10 cellular contexts compared by ENCODE assay signal in the genomic region with DNA sequence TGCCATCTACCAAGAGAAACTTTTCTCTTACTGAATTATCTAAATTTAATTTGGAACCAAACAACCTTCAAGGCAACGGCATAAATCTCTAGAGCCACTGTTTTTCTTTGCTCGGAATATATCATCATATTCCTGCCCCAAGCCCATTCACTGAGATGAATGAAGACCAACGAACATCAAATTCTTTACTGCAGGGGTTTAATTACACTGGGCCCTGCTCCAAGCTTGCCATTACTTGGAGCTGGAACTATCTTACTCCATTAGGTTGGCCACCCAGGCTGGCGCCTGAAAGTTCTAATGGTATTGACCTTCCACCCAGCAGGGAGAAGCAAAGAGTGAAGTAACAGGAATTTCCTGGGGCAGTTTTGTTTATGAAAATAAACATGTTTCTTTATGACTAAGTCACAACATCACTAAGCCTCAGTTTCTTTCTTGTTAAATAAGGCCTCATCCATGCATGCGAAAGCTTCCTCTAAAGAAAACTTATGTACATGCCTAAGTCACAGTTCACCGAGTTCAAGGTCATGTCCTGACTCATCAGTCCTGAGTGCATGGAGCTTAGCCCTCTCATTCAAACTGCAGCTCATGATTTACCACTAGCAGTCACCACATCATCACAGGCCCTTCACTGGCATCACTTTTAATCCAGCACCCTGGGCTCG. TPM values are rescaled to one million over a fixed set of nuclear protein-coding genes. Genes with fewer than 3 reads are reported as not detected.
DNase-seq lines count a peak whose midpoint lies in the region; ATAC-seq, FAIRE-seq and TF ChIP-seq lines count a peak whose summit lies in the region.
"Had no signal": no experiment of that assay in that cellular context is flagged by ENCODE, and none has a peak within 500 bp of the region (broad histone marks: within the 10 kb centered on the region; RNA-seq: fewer than 3 reads in every experiment).

No MANE protein-coding gene starts in this region.

- peak; percentile 73 for DNase-seq in RPMI7951 (ENCODE audit: low read depth)
- DNase-seq in HepG2 (ENCODE audit: low spot score) = peak; percentile 42
- DNase-seq in activated naive CD8-positive, alpha-beta T cell treated with anti-CD3 and anti-CD28 coated beads, Interleukin-2, amount 50 U/mL, for 24 hours = no peak
- no peak for DNase-seq in glutamatergic neuron
- DNase-seq in mucosa of gallbladder (ENCODE audit: low spot score) = no peak
- no peak for DNase-seq in NCI-H524 treated with DMSO at 0.1 percent for 48 hours (lab: John Stamatoyannopoulos, UW)
- DNase-seq: SHP77 had no signal

- no peak for TF ChIP-seq RAD21 in HepG2 (CRISPR knock-in tag; IDR thresholded peaks at IDR 0.05)

- 80% methylated on average over 7 of the region's 7 CpGs for WGBS in HepG2 (ENCODE audit: low lambda C conversion rate)

- H3K27me3 ChIP-seq in HepG2 (ENCODE audit: control insufficient read depth in 1 of 2, insufficient read depth in 2 of 2, low read length in 2 of 2) = no peaks in the 10 kb centered on the region

- H3K79me2 ChIP-seq in HepG2 (ENCODE audit: insufficient read depth, low read length) = no peaks in the 10 kb centered on the region

- intact Hi-C loops in HepG2 (cut with micrococcal nuclease; ENCODE audit: unreplicated experiment) = loop anchor here (10.0 kb wide), 1 partner anchor 69 kb away; no protein-coding TSS in a partner anchor

- no peak overlapping the region for H3K27ac Mint-ChIP-seq in activated naive CD8-positive, alpha-beta T cell treated with anti-CD3 and anti-CD28 coated beads, Interleukin-2, amount 50 U/mL, for 24 hours
- no peak overlapping the region for H3K27ac Mint-ChIP-seq in glutamatergic neuron (ENCODE audit: unreplicated experiment)

- H2AFZ ChIP-seq in HepG2 (ENCODE audit: low read length) = no peak overlapping the region

- H3K27me3 Mint-ChIP-seq in activated naive CD8-positive, alpha-beta T cell treated with anti-CD3 and anti-CD28 coated beads, Interleukin-2, amount 50 U/mL, for 24 hours = no peaks in the 10 kb centered on the region
- H3K27me3 Mint-ChIP-seq in glutamatergic neuron (ENCODE audit: unreplicated experiment) = no peaks in the 10 kb centered on the region

- peaks cover 32% of the 10 kb centered on the region for H3K4me1 ChIP-seq in HepG2 (ENCODE audit: insufficient read depth, low read length)

- H3K4me1 Mint-ChIP-seq in activated naive CD8-positive, alpha-beta T cell treated with anti-CD3 and anti-CD28 coated beads, Interleukin-2, amount 50 U/mL, for 24 hours = peaks cover 9% of the 10 kb centered on the region
- no peaks in the 10 kb centered on the region for H3K4me1 Mint-ChIP-seq in glutamatergic neuron (ENCODE audit: low read depth, unreplicated experiment)

- no TSS peak for BruUV-seq in HepG2 (replicated peaks; lab: Mats Ljungman, UMichigan)

- POLR2A ChIA-PET in HepG2 (lab: Yijun Ruan, JAX) = interaction anchor here (0.9 to 2.1 kb wide), 6 partner anchors 42 to 158 kb away, joined by 3 to 7 read pairs (median 4); a partner anchor contains a TSS

- in situ Hi-C loops in HepG2 (cut with HindIII; ENCODE audit: extremely low pct_ligation_motif_present, low pct_unique_long_range_greater_than_20kb) = no loop called here

- peak; percentile 54 for FAIRE-seq in HepG2 (lab: Jason Lieb, UNC)
- FAIRE-seq: endometrium had no signal

- CTCF ChIA-PET in HepG2 (lab: Yijun Ruan, JAX; ENCODE audit: low intra/inter-chr PET ratio, low total read pairs) = no interaction called here

- H3K9me3 ChIP-seq in HepG2 (ENCODE audit: low read length) = no peaks in the 10 kb centered on the region

- H3K36me3 ChIP-seq in HepG2 (replicated peaks in 1 of 2; ENCODE audit: control insufficient read depth in 1 of 2, insufficient read depth in 2 of 2, low read length in 2 of 2) = peaks cover 4 to 16% of the 10 kb centered on the region in 2 experiments; a peak in 3 of 5 replicates

- no peak overlapping the region for H3K9ac ChIP-seq in HepG2 (ENCODE audit: insufficient read depth, low read depth, low read length)

- H3K4me3 ChIP-seq in HepG2 (replicated peaks in 1 of 3; ENCODE audit: insufficient read depth in 1 of 3, low read depth in 2 of 3, low read length in 3 of 3) = no peak overlapping the region

- H3K36me3 Mint-ChIP-seq in activated naive CD8-positive, alpha-beta T cell treated with anti-CD3 and anti-CD28 coated beads, Interleukin-2, amount 50 U/mL, for 24 hours (ENCODE audit: low read depth) = peaks cover 17% of the 10 kb centered on the region
- no peaks in the 10 kb centered on the region for H3K36me3 Mint-ChIP-seq in glutamatergic neuron (ENCODE audit: unreplicated experiment)

- H3K9me3 Mint-ChIP-seq in activated naive CD8-positive, alpha-beta T cell treated with anti-CD3 and anti-CD28 coated beads, Interleukin-2, amount 50 U/mL, for 24 hours = no peaks in the 10 kb centered on the region
- H3K9me3 Mint-ChIP-seq in glutamatergic neuron (ENCODE audit: unreplicated experiment) = no peaks in the 10 kb centered on the region

- TF ChIP-seq EP300 in HepG2 (IDR thresholded peaks at IDR 0.05; ENCODE audit: low read depth in 2 of 2, low read length in 2 of 2) (no peak), HepG2 (CRISPR knock-in tag; IDR thresholded peaks at IDR 0.05; ENCODE audit: borderline replicate concordance) (no peak)

- TF ChIP-seq POLR2A in HepG2 (IDR thresholded peaks at IDR 0.05; ENCODE audit: insufficient read depth in 1 of 2, low read depth in 2 of 2, low read length in 2 of 2) = no peak

- ATAC-seq in GM18861 (IDR thresholded peaks at IDR 0.05; ENCODE audit: unreplicated experiment) (peak; percentile 56), HG02759 (IDR thresholded peaks at IDR 0.05; ENCODE audit: unreplicated experiment) (peak; percentile 74), HepG2 (no peak; the same call in 2 of the 3 replicates)
- ATAC-seq in activated naive CD8-positive, alpha-beta T cell treated with anti-CD3 and anti-CD28 coated beads, Interleukin-2, amount 50 U/mL, for 24 hours = no peak

- no peak overlapping the region for H3K4me3 Mint-ChIP-seq in activated naive CD8-positive, alpha-beta T cell treated with anti-CD3 and anti-CD28 coated beads, Interleukin-2, amount 50 U/mL, for 24 hours
- no peak overlapping the region for H3K4me3 Mint-ChIP-seq in glutamatergic neuron (ENCODE audit: unreplicated experiment)

- no peak overlapping the region for H3K4me2 ChIP-seq in HepG2 (ENCODE audit: low read depth, low read length)

- no peak for TF ChIP-seq CTCF in HepG2 (CRISPR knock-in tag; IDR thresholded peaks at IDR 0.05)
- TF ChIP-seq CTCF in glutamatergic neuron (IDR thresholded peaks at IDR 0.05; ENCODE audit: partially characterized antibody, unreplicated experiment) = no peak

- no peak overlapping the region for H3K27ac ChIP-seq in HepG2 (ENCODE audit: extremely low read length, insufficient read depth, low read length)

- no peaks in the 10 kb centered on the region for H4K20me1 ChIP-seq in HepG2 (ENCODE audit: insufficient read depth, low read length)

RNA-seq across cellular contexts. Expression of a gene that starts 42.0 kb away (rescaled TPM):
- total RNA-seq in RPMI7951 (2014; rRNA removed; shearing (Covaris generic)) = 53.6 and 70.4 TPM in 2 replicates
- total RNA-seq in HepG2 (2016; rRNA removed; fragmentation: Illumina TruSeq; extraction: Trizol) = 74.8 and 95.6 TPM in 2 replicates
- total RNA-seq in HepG2 (2016; cell fraction: cytosol; rRNA removed; fragmentation: Illumina TruSeq; extraction: Trizol; ENCODE audit: low read depth) = 91.2 and 103 TPM in 2 replicates
- total RNA-seq in HepG2 (2016; cell fraction: insoluble cytoplasmic fraction; rRNA removed; fragmentation: Illumina TruSeq; extraction: Trizol) = 76.8 and 94.9 TPM in 2 replicates
- total RNA-seq in HepG2 (2016; cell fraction: membrane; rRNA removed; fragmentation: Illumina TruSeq; extraction: Trizol) = 149 and 166 TPM in 2 replicates
- 25.8 and 31.4 TPM in 2 replicates for total RNA-seq in HepG2 (2016; cell fraction: nucleus; rRNA removed; fragmentation: Illumina TruSeq; extraction: Trizol)
- polyA plus RNA-seq in HepG2 (2011; rRNA removed) = 70.4 and 89.4 TPM in 2 replicates
- 49.3 and 62.9 TPM in 2 replicates for polyA plus RNA-seq in HepG2 (2011; cell fraction: cytosol; rRNA removed)
- polyA plus RNA-seq in HepG2 (2011; cell fraction: nucleus; rRNA removed) = 10.9 and 14.2 TPM in 2 replicates
- polyA plus RNA-seq in HepG2 (2012) = 59.2 and 62.8 TPM in 2 replicates
- 138 and 184 TPM in 2 replicates for polyA plus RNA-seq in HepG2 (2016; cell fraction: cytosol; fragmentation: Illumina TruSeq; extraction: Trizol; ENCODE audit: low read depth)
- polyA plus RNA-seq in HepG2 (2016; cell fraction: insoluble cytoplasmic fraction; fragmentation: Illumina TruSeq; extraction: Trizol; ENCODE audit: low read depth) = 106 and 114 TPM in 2 replicates
- 159 and 184 TPM in 2 replicates for polyA plus RNA-seq in HepG2 (2016; cell fraction: membrane; fragmentation: Illumina TruSeq; extraction: Trizol; ENCODE audit: low read depth)
- 52.6 and 58.6 TPM in 2 replicates for polyA plus RNA-seq in HepG2 (2016; cell fraction: nucleus; fragmentation: Illumina TruSeq; extraction: Trizol; ENCODE audit: insufficient read depth, low read depth)
- 27.8 and 41.1 TPM in 2 replicates for polyA minus RNA-seq in HepG2 (2011; rRNA and poly(A)+ RNA removed; ENCODE audit: low replicate concordance)
- 13.3 and 15.2 TPM in 2 replicates for polyA minus RNA-seq in HepG2 (2011; cell fraction: cytosol; rRNA and poly(A)+ RNA removed)
- polyA minus RNA-seq in HepG2 (2011; cell fraction: nucleus; rRNA and poly(A)+ RNA removed) = 9.3 and 13.2 TPM in 2 replicates
- 37.0 TPM for total RNA-seq in glutamatergic neuron (ENCODE audit: unreplicated experiment)
- total RNA-seq in mucosa of gallbladder = 128 TPM

RNA-seq across cellular contexts. Expression of a gene that starts 42.3 kb away (rescaled TPM):
- total RNA-seq in RPMI7951 (2014; rRNA removed; shearing (Covaris generic)) = 33.3 and 40.3 TPM in 2 replicates
- total RNA-seq in HepG2 (2016; rRNA removed; fragmentation: Illumina TruSeq; extraction: Trizol) (30.1 and 51.0 TPM in 2 replicates), glutamatergic neuron (ENCODE audit: unreplicated experiment) (33.3 TPM), mucosa of gallbladder (27.5 TPM)
- 5.7 and 7.9 TPM in 2 replicates for total RNA-seq in HepG2 (2016; cell fraction: cytosol; rRNA removed; fragmentation: Illumina TruSeq; extraction: Trizol; ENCODE audit: low read depth)
- total RNA-seq in HepG2 (2016; cell fraction: insoluble cytoplasmic fraction; rRNA removed; fragmentation: Illumina TruSeq; extraction: Trizol) = 31.9 and 52.7 TPM in 2 replicates
- 8.5 and 11.2 TPM in 2 replicates for total RNA-seq in HepG2 (2016; cell fraction: membrane; rRNA removed; fragmentation: Illumina TruSeq; extraction: Trizol)
- total RNA-seq in HepG2 (2016; cell fraction: nucleus; rRNA removed; fragmentation: Illumina TruSeq; extraction: Trizol) = 19.7 and 20.4 TPM in 2 replicates
- polyA plus RNA-seq in HepG2 (2011; rRNA removed) = 16.6 and 21.6 TPM in 2 replicates
- polyA plus RNA-seq in HepG2 (2011; cell fraction: cytosol; rRNA removed) = 12.4 and 18.1 TPM in 2 replicates
- 7.4 and 10.0 TPM in 2 replicates for polyA plus RNA-seq in HepG2 (2011; cell fraction: nucleus; rRNA removed)
- polyA plus RNA-seq in HepG2 (2012) = 23.8 and 25.1 TPM in 2 replicates
- 2.5 and 3.4 TPM in 2 replicates for polyA plus RNA-seq in HepG2 (2016; cell fraction: cytosol; fragmentation: Illumina TruSeq; extraction: Trizol; ENCODE audit: low read depth)
- polyA plus RNA-seq in HepG2 (2016; cell fraction: insoluble cytoplasmic fraction; fragmentation: Illumina TruSeq; extraction: Trizol; ENCODE audit: low read depth) = 47.4 and 47.8 TPM in 2 replicates
- polyA plus RNA-seq in HepG2 (2016; cell fraction: membrane; fragmentation: Illumina TruSeq; extraction: Trizol; ENCODE audit: low read depth) = 5.9 and 6.9 TPM in 2 replicates
- polyA plus RNA-seq in HepG2 (2016; cell fraction: nucleus; fragmentation: Illumina TruSeq; extraction: Trizol; ENCODE audit: insufficient read depth, low read depth) = 22.3 and 27.0 TPM in 2 replicates
- 21.8 and 33.7 TPM in 2 replicates for polyA minus RNA-seq in HepG2 (2011; rRNA and poly(A)+ RNA removed; ENCODE audit: low replicate concordance)
- polyA minus RNA-seq in HepG2 (2011; cell fraction: cytosol; rRNA and poly(A)+ RNA removed) = 16.5 and 21.2 TPM in 2 replicates
- 25.8 and 32.3 TPM in 2 replicates for polyA minus RNA-seq in HepG2 (2011; cell fraction: nucleus; rRNA and poly(A)+ RNA removed)

Comparison
In these comparisons a context has a peak if more than half of its experiments do, and no peak if none do; other contexts are left out.
1. ATAC-seq: peak in GM18861 (single experiment) and HG02759 (single experiment); none in HepG2 (single experiment) and activated naive CD8-positive, alpha-beta T cell treated with anti-CD3 and anti-CD28 coated beads, Interleukin-2, amount 50 U/mL, for 24 hours (single experiment).
2. DNase-seq: peak in RPMI7951 (single experiment) and HepG2 (single experiment); none in activated naive CD8-positive, alpha-beta T cell treated with anti-CD3 and anti-CD28 coated beads, Interleukin-2, amount 50 U/mL, for 24 hours (single experiment), glutamatergic neuron (single experiment), mucosa of gallbladder (single experiment) and NCI-H524 treated with DMSO at 0.1 percent for 48 hours (single experiment).